8 cellular contexts compared by ENCODE assay signal in genomic region chr11:11798586-11799438, GRCh38. TPM values are rescaled to one million over a fixed set of nuclear protein-coding genes. Genes with fewer than 3 reads are reported as not detected.
DNase-seq lines count a peak whose midpoint lies in the region; ATAC-seq and TF ChIP-seq lines count a peak whose summit lies in the region.

No MANE protein-coding gene starts in this region.

- H3K4ac ChIP-seq in trophoblast cell (ENCODE audit: low read depth, low read length) = no peak overlapping the region

- H3K9me3 ChIP-seq in trophoblast cell (ENCODE audit: insufficient read depth, low read depth, low read length) (no peaks in the 10 kb centered on the region), upper lobe of left lung (no peaks in the 10 kb centered on the region)

- H3K18ac ChIP-seq in trophoblast cell (ENCODE audit: low read length) = no peak overlapping the region

- no peak for TF ChIP-seq POLR2A in upper lobe of left lung (IDR thresholded peaks at IDR 0.05)

- no CpG with 5 or more reads among the region's 5 CpGs for WGBS in trophoblast cell (ENCODE audit: extremely low coverage, insufficient coverage, insufficient read length)
- WGBS in upper lobe of left lung, 2 donors = 21 to 56% methylated on average over 5 of the region's 5 CpGs

- ATAC-seq in HG03103 (IDR thresholded peaks at IDR 0.05; ENCODE audit: low read depth, unreplicated experiment) = peak; percentile 63
- peak; percentile 51 for ATAC-seq in activated T-helper 17 cell treated with anti-CD3 and anti-CD28 coated beads, Interleukin-2, amount 50 U/mL, for 72 hours (replicated peaks)
- peak; percentile 83 to 91 for ATAC-seq in upper lobe of left lung (ENCODE audit: low FRiP score in 2 of 2)
- ATAC-seq in GM18873 (IDR thresholded peaks at IDR 0.05; ENCODE audit: low FRiP score, unreplicated experiment) = no peak

- DNase-seq in RWPE1 (ENCODE audit: low spot score) (peak; percentile 72), foreskin fibroblast (peak; percentile 65 to 88), trophoblast cell (peak; percentile 51 to 93), upper lobe of left lung (peak in 1 of 2 donors; percentile 86)

- H3K4me3 ChIP-seq in foreskin fibroblast (ENCODE audit: low read depth in 1 of 2, low read length in 2 of 2) (no peak overlapping the region), trophoblast cell (ENCODE audit: low read depth, low read length) (no peak overlapping the region), upper lobe of left lung (no peak overlapping the region)

- no peak overlapping the region for H3K27ac Mint-ChIP-seq in activated T-helper 17 cell treated with anti-CD3 and anti-CD28 coated beads, Interleukin-2, amount 50 U/mL, for 72 hours

- no peak overlapping the region for H2AFZ ChIP-seq in trophoblast cell (ENCODE audit: insufficient read depth, low read length, poor library complexity)

- no peaks in the 10 kb centered on the region for H3K79me2 ChIP-seq in trophoblast cell (ENCODE audit: control insufficient read depth, insufficient read depth, low read length, poor library complexity)

- no peak overlapping the region for H4K8ac ChIP-seq in trophoblast cell (ENCODE audit: low read depth, low read length)

- TF ChIP-seq CTCF in GM12801 (IDR thresholded peaks at IDR 0.05; ENCODE audit: extremely low read depth, insufficient read length) (peak; percentile 18), RWPE1 (conservative IDR thresholded peaks at IDR 0.05; ENCODE audit: low read depth) (peak; percentile 83), foreskin fibroblast (IDR thresholded peaks at IDR 0.05; ENCODE audit: low read depth, low read length) (peak; percentile 97), upper lobe of left lung (IDR thresholded peaks at IDR 0.05) (peak; percentile 67 to 89 (median 86))

- H3K23ac ChIP-seq in trophoblast cell (ENCODE audit: low read length) = no peak overlapping the region

- no peak overlapping the region for H3K4me2 ChIP-seq in trophoblast cell (ENCODE audit: low read length)

- CTCF ChIA-PET in RWPE1 (lab: Yijun Ruan, JAX) = interaction anchor here (0.5 to 1.2 kb wide), 10 partner anchors 10 to 761 kb away, joined by 3 to 5 read pairs (median 4); no protein-coding TSS in a partner anchor

- H3K9ac ChIP-seq in trophoblast cell (ENCODE audit: low read length) = no peak overlapping the region

- H3K79me1 ChIP-seq in trophoblast cell (ENCODE audit: low read length) = no peaks in the 10 kb centered on the region

- no peaks in the 10 kb centered on the region for H3K9me3 Mint-ChIP-seq in activated T-helper 17 cell treated with anti-CD3 and anti-CD28 coated beads, Interleukin-2, amount 50 U/mL, for 72 hours

- H3K27ac ChIP-seq in RWPE1 (no peak overlapping the region), trophoblast cell (ENCODE audit: low read depth, low read length) (no peak overlapping the region), upper lobe of left lung (no peak overlapping the region)

- no peaks in the 10 kb centered on the region for H3K4me1 Mint-ChIP-seq in activated T-helper 17 cell treated with anti-CD3 and anti-CD28 coated beads, Interleukin-2, amount 50 U/mL, for 72 hours

- H2BK120ac ChIP-seq in trophoblast cell (ENCODE audit: insufficient read depth, low read length, poor library complexity) = no peak overlapping the region

- H3K4me1 ChIP-seq in trophoblast cell (ENCODE audit: control insufficient read depth in 1 of 2, insufficient read depth in 2 of 2, low read length in 2 of 2) (no peaks in the 10 kb centered on the region), upper lobe of left lung (peaks cover 0 to 5% (median 4%) of the 10 kb centered on the region in 4 donors)

- H3K14ac ChIP-seq in trophoblast cell (ENCODE audit: low read length) = no peak overlapping the region

- no peak overlapping the region for H3K4me3 Mint-ChIP-seq in activated T-helper 17 cell treated with anti-CD3 and anti-CD28 coated beads, Interleukin-2, amount 50 U/mL, for 72 hours

- H2AK5ac ChIP-seq in trophoblast cell (ENCODE audit: low read length) = no peak overlapping the region

- H3K27me3 ChIP-seq in trophoblast cell (ENCODE audit: insufficient read depth, low read length) (no peaks in the 10 kb centered on the region), upper lobe of left lung (no peaks in the 10 kb centered on the region)

- H3K36me3 ChIP-seq in trophoblast cell (ENCODE audit: control insufficient read depth in 1 of 2, insufficient read depth in 2 of 2, low read length in 2 of 2) (no peaks in the 10 kb centered on the region), upper lobe of left lung (no peaks in the 10 kb centered on the region)

- H4K91ac ChIP-seq in trophoblast cell (ENCODE audit: low read depth, low read length) = no peak overlapping the region

- TF ChIP-seq EP300 in upper lobe of left lung (IDR thresholded peaks at IDR 0.05) = no peak

- POLR2A ChIA-PET in RWPE1 (lab: Yijun Ruan, JAX; ENCODE audit: low non-redundant PET) = no interaction called here

- no peaks in the 10 kb centered on the region for H3K36me3 Mint-ChIP-seq in activated T-helper 17 cell treated with anti-CD3 and anti-CD28 coated beads, Interleukin-2, amount 50 U/mL, for 72 hours (ENCODE audit: low read depth)

- H3K27me3 Mint-ChIP-seq in activated T-helper 17 cell treated with anti-CD3 and anti-CD28 coated beads, Interleukin-2, amount 50 U/mL, for 72 hours = peaks cover 20% of the 10 kb centered on the region

- no peak overlapping the region for H2BK12ac ChIP-seq in trophoblast cell (ENCODE audit: low read length)

- H4K12ac ChIP-seq in trophoblast cell (ENCODE audit: low read depth, low read length) = no peak overlapping the region

- H2BK5ac ChIP-seq in trophoblast cell (ENCODE audit: low read depth, low read length, poor library complexity) = no peak overlapping the region

RNA-seq across cellular contexts. Expression of gene USP47, which starts 43.0 kb away (rescaled TPM):
- 10 to 100 TPM; 37.1 to 58.2 TPM for total RNA-seq in activated T-helper 17 cell treated with anti-CD3 and anti-CD28 coated beads, Interleukin-2, amount 50 U/mL, for 72 hours
- polyA plus RNA-seq in trophoblast cell (2013) = 30.9 and 31.7 TPM in 2 replicates
- 100 to 1,000 TPM in 2 of 6 donors, 10 to 100 TPM in 4; 32.4 to 132 (median 79.0) TPM for total RNA-seq in upper lobe of left lung

Comparison
In these comparisons a context has a peak if more than half of its experiments do, and no peak if none do; other contexts are left out.
1. CTCF ChIP-seq: peak in every context shown above with its lines; median percentile 97 in foreskin fibroblast; 86 in upper lobe of left lung; 83 in RWPE1; 18 in GM12801.